ENCODE assay signal across 1 cellular context in the genomic region with DNA sequence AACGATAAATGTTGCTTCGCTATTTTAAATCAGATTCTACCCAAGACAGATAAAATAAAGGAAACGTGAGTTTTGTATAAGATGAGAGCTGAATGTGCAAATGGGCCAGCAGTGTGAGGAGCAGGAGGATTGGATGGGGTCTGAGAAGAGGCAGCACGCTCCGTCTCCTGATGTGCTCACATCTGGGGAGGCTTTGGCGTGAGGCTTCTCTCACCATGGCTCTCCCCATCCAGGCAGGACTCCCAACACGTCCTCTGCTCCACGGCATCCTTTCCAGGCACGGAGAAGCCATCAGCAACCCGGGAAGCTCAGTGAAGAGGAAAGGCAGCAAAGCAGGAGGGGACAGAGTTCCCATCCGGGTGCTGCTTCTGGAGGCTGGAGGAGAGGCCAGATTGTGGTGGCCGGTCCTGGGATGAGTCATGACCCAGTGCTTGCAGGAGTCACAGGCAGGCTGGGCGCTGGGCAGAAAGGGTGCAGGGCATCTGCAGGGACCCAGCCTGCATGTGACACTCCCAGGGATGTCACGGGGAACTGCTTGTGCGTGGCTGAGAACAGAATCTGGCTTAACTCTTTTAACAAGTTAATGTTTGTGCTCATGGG.
TF ChIP-seq lines count a peak whose summit lies in the region.

No MANE protein-coding gene starts in this region.

TF ChIP-seq in A549, 52 proteins besides CTCF, POLR2A, EP300 and RAD21 (continued from another document):
- TF ChIP-seq EHMT2 (IDR thresholded peaks at IDR 0.05; ENCODE audit: low read depth) (no peak), EHF (CRISPR knock-in tag; IDR thresholded peaks at IDR 0.05) (no peak)
